Comparison of ENCODE assay signal across 11 cellular contexts in the genomic region with DNA sequence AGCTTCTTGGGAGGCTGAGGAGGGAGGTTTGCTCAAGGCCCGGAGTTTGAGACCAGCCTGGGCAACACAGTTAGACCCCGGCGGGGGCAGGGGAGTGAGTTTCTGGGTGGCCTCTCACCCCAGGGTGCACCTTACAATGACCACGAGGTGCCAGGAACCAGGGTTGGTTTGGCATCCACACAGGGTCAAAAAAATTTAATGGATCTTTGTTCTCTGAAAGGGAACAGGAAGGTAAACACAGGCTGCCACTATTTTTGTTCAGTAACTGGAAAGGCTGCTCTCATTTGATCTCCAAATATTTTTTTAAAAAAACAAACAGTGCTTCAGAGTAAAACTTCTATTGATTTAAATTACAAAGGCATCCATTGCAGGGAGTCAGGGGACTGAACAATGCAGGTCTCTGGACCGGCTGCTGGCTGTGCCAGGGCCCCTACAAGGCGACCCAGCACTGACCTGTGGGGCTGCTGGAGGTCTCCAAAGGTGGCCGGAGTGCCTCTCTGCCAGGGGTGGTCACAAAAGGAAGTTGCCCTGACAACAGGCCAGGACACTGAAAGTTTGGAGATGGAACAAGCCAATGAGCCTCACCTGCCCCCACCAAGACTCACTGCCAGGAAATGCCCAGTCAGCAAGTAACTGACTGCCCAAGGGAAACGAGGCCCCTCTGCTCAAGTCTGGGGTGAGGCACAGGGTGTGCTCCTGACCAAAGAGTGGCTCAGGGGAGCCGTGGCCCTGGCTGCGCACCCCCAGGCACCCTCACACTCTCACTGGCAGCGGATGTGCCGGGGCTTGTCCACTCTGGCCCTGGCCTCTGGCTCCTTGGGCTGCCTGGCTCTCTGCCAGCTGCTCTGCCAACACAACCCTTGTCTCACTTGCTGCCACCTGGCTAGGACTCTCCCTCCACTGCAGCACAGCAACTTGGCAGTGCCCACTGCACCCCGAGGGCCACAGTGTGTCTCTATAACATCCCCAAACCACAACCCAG. TPM values are rescaled to one million over a fixed set of nuclear protein-coding genes. Genes with fewer than 3 reads are reported as not detected.
DNase-seq lines count a peak whose midpoint lies in the region; ATAC-seq, FAIRE-seq and TF ChIP-seq lines count a peak whose summit lies in the region.
"Had no signal": no experiment of that assay in that cellular context is flagged by ENCODE, and none has a peak within 500 bp of the region (broad histone marks: within the 10 kb centered on the region; RNA-seq: fewer than 3 reads in every experiment).

No MANE protein-coding gene starts in this region.

- peaks cover 5% of the 10 kb centered on the region for H3K4me1 Mint-ChIP-seq in activated CD8-positive, alpha-beta T cell treated with anti-CD3 and anti-CD28 coated beads, Interleukin-2, amount 10 ng/mL, durations not matched to agents 7 days and 5 days (ENCODE audit: low read depth)

- H3K9me3 Mint-ChIP-seq in activated CD8-positive, alpha-beta T cell treated with anti-CD3 and anti-CD28 coated beads, Interleukin-2, amount 10 ng/mL, durations not matched to agents 7 days and 5 days (ENCODE audit: insufficient read depth), result no peaks in the 10 kb centered on the region

- no peak overlapping the region for H3K4me3 Mint-ChIP-seq in activated CD8-positive, alpha-beta T cell treated with anti-CD3 and anti-CD28 coated beads, Interleukin-2, amount 10 ng/mL, durations not matched to agents 7 days and 5 days

- H3K27ac ChIP-seq in RWPE1, result peak overlapping the region; percentile 90

- no peak for TF ChIP-seq POLR2A in H54 (IDR thresholded peaks at IDR 0.05; ENCODE audit: low read depth, low read length)

- intact Hi-C loops in head of caudate nucleus (cut with DNase I), result no loop called here

- H3K36me3 Mint-ChIP-seq in activated CD8-positive, alpha-beta T cell treated with anti-CD3 and anti-CD28 coated beads, Interleukin-2, amount 10 ng/mL, durations not matched to agents 7 days and 5 days (ENCODE audit: low read depth), result peaks cover 29% of the 10 kb centered on the region

- no peaks in the 10 kb centered on the region for H3K27me3 Mint-ChIP-seq in activated CD8-positive, alpha-beta T cell treated with anti-CD3 and anti-CD28 coated beads, Interleukin-2, amount 10 ng/mL, durations not matched to agents 7 days and 5 days (ENCODE audit: low read depth)

- DNase-seq in DMS53 treated with DMSO at 0.1 percent for 48 hours (lab: John Stamatoyannopoulos, UW; ENCODE audit: unreplicated experiment) (peak; percentile 46), RWPE1 (ENCODE audit: low spot score) (peak; percentile 20), head of caudate nucleus (peak in 31 of 42 donors; percentile 13 to 68 (median 41)), putamen (ENCODE audit: low spot score) (peak; percentile 42), H54 (ENCODE audit: insufficient read length, low spot score) (no peak), middle frontal gyrus (ENCODE audit: extremely low spot score, low spot score) (no peak)
- no peak for DNase-seq in activated CD8-positive, alpha-beta T cell treated with anti-CD3 and anti-CD28 coated beads, Interleukin-2, amount 10 ng/mL, durations not matched to agents 7 days and 5 days
- DNase-seq: activated CD4-positive, alpha-beta T cell treated with anti-CD3 and anti-CD28 coated beads, Interleukin-2, amount 50 U/mL, for 48 hours; HCEC 1CT had no signal

- POLR2A ChIA-PET in RWPE1 (lab: Yijun Ruan, JAX; ENCODE audit: low non-redundant PET), result no interaction called here
- POLR2A ChIA-PET in activated CD8-positive, alpha-beta T cell treated with anti-CD3 and anti-CD28 coated beads, Interleukin-2, amount 10 ng/mL, durations not matched to agents 7 days and 5 days (lab: Charles Lee), result no interaction called here

- FAIRE-seq in H54 (lab: Jason Lieb, UNC), result no peak
- FAIRE-seq: G401.6 had no signal

- ATAC-seq in activated CD8-positive, alpha-beta T cell treated with anti-CD3 and anti-CD28 coated beads, Interleukin-2, amount 10 ng/mL, durations not matched to agents 7 days and 5 days, result no peak
- ATAC-seq in HG03432 (IDR thresholded peaks at IDR 0.05; ENCODE audit: unreplicated experiment), result no peak

- H3K27ac Mint-ChIP-seq in activated CD8-positive, alpha-beta T cell treated with anti-CD3 and anti-CD28 coated beads, Interleukin-2, amount 10 ng/mL, durations not matched to agents 7 days and 5 days, result no peak overlapping the region

- no peak for TF ChIP-seq CTCF in RWPE1 (conservative IDR thresholded peaks at IDR 0.05; ENCODE audit: low read depth)

- CTCF ChIA-PET in RWPE1 (lab: Yijun Ruan, JAX), result interaction anchor here (0.6 kb wide), 1 partner anchor 1252 kb away, joined by 5 read pairs; no protein-coding TSS in a partner anchor
- CTCF ChIA-PET in activated CD8-positive, alpha-beta T cell treated with anti-CD3 and anti-CD28 coated beads, Interleukin-2, amount 10 ng/mL, durations not matched to agents 7 days and 5 days (lab: Charles Lee), result no interaction called here

RNA-seq across cellular contexts. Expression of gene ARFGAP3, which starts 51.8 kb away (rescaled TPM):
- total RNA-seq in activated CD8-positive, alpha-beta T cell treated with anti-CD3 and anti-CD28 coated beads, Interleukin-2, amount 10 ng/mL, durations not matched to agents 7 days and 5 days, result 10 to 100 TPM; 35.8 to 36.7 TPM

Comparison
In these comparisons a context has a peak if more than half of its experiments do, and no peak if none do; other contexts are left out.
1. DNase-seq: peak in DMS53 treated with DMSO at 0.1 percent for 48 hours (single experiment), RWPE1 (single experiment), head of caudate nucleus (31 of 42) and putamen (single experiment); none in H54 (single experiment), middle frontal gyrus (single experiment) and activated CD8-positive, alpha-beta T cell treated with anti-CD3 and anti-CD28 coated beads, Interleukin-2, amount 10 ng/mL, durations not matched to agents 7 days and 5 days (single experiment).